10 cellular contexts compared by ENCODE assay signal in genomic region chr13:110869231-110869804, GRCh38. TPM values are rescaled to one million over a fixed set of nuclear protein-coding genes. Genes with fewer than 3 reads are reported as not detected.
A peak's percentile ranks its signal among the peaks of the same experiment; 100 is the strongest.
DNase-seq lines count a peak whose midpoint lies in the region; ATAC-seq and TF ChIP-seq lines count a peak whose summit lies in the region.
"Had no signal": no experiment of that assay in that cellular context is flagged by ENCODE, and none has a peak within 500 bp of the region (broad histone marks: within the 10 kb centered on the region; RNA-seq: fewer than 3 reads in every experiment).

No MANE protein-coding gene starts in this region.

- no peak for TF ChIP-seq CTCF in WI38 (IDR thresholded peaks at IDR 0.05; ENCODE audit: low read depth, low read length)

- H3K4me3 ChIP-seq in WI38 (ENCODE audit: low read depth, low read length): peak overlapping the region; percentile 49
- peak overlapping the region; percentile 2 to 30 (median 10) for H3K4me3 ChIP-seq in skin epidermis

- DNase-seq in GM04504 (ENCODE audit: low read depth): peak; percentile 27
- DNase-seq in left ventricle myocardium superior: no peak
- DNase-seq in NK-92 treated with Interleukin-12 subunit alpha and Interleukin-12 subunit beta, amount 100 ng/mL, for 24 hours (lab: John Stamatoyannopoulos, UW): no peak
- DNase-seq in activated T-cell treated with anti-CD3 and anti-CD28 coated beads, Interleukin-2, amount 50 U/mL, for 1 hour: no peak
- no peak for DNase-seq in NCI-H446 (lab: John Stamatoyannopoulos, UW)
- DNase-seq in NCI-H2081 treated with DMSO at 0.1 percent for 48 hours (lab: John Stamatoyannopoulos, UW): no peak
- DNase-seq: activated CD4-positive, alpha-beta T cell treated with anti-CD3 and anti-CD28 coated beads, Interleukin-2, amount 10 ng/mL, durations not matched to agents 7 days and 5 days; Karpas-422 had no signal

- peak; percentile 8 for ATAC-seq in left ventricle myocardium superior

- peak overlapping the region in 17 of 21 experiments; percentile 24 to 90 (median 74) for H3K27ac ChIP-seq in skin epidermis

- intact Hi-C loops in left ventricle myocardium superior (cut with micrococcal nuclease): no loop called here

RNA-seq across cellular contexts. Expression of gene ANKRD10, which starts 45.6 kb away (rescaled TPM):
- total RNA-seq in left ventricle myocardium superior: 49.4 TPM
